In the genomic region with DNA sequence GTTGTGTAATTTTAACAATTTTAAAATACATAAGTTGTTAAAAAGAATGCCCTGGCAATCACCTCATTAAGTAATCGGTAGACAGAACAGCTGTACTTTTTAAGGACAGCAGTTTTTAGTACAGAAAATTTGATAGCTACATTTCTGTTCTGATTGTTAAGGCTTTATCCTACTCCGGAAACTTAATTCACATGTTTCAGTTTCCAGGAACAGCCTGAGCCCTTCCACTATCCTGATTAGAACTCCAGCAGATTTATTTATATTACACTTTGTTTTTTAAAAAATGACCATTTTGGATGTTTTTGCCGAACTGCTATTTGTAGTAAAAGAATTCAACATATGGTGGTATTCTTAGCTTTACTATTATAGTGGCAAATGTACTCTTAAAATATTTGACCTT, we compare ENCODE assay signal across 21 cellular contexts. TPM values are rescaled to one million over a fixed set of nuclear protein-coding genes. Genes with fewer than 3 reads are reported as not detected.
A peak's percentile ranks its signal among the peaks of the same experiment; 100 is the strongest.
DNase-seq lines count a peak whose midpoint lies in the region; ATAC-seq and TF ChIP-seq lines count a peak whose summit lies in the region.
"Had no signal": no experiment of that assay in that cellular context is flagged by ENCODE, and none has a peak within 500 bp of the region (broad histone marks: within the 10 kb centered on the region; RNA-seq: fewer than 3 reads in every experiment).

No MANE protein-coding gene starts in this region.

- 9 to 18% (median 11%) methylated on average over 3 of the region's 3 CpGs for whole genome bisulfite sequencing in psoas muscle, 3 donors

- H3K4me1 ChIP-seq in psoas muscle: peaks cover 42% of the 10 kb centered on the region
- H3K4me1 ChIP-seq: BE2C, prostate gland had no signal

- no peak for DNase-seq in activated T-cell treated with anti-CD3 and anti-CD28 coated beads, Interleukin-2, amount 50 U/mL, for 24 hours
- DNase-seq in activated T-cell treated with anti-CD3 and anti-CD28 coated beads, Interleukin-2, amount 50 U/mL, for 48 hours: no peak
- DNase-seq in T-cell: no peak
- no peak for DNase-seq in glutamatergic neuron
- DNase-seq in psoas muscle: no peak
- no peak for DNase-seq in cerebellum (ENCODE audit: low spot score)
- no peak for DNase-seq in GDM1 (lab: John Stamatoyannopoulos, UW)
- DNase-seq in activated CD8-positive, alpha-beta memory T cell treated with anti-CD3 and anti-CD28 coated beads, Interleukin-2, amount 10 ng/mL, durations not matched to agents 7 days and 5 days: no peak
- DNase-seq: activated effector memory CD4-positive, alpha-beta T cell treated with Interleukin-2 at 50 U/mL for 16 hours; amygdala; BE2C; cerebellar nuclear complex; GOT3; islet precursor cell; NCI-H1092; NCI-H524; stimulated activated CD4-positive, alpha-beta T cell treated with anti-CD3 and anti-CD28 coated beads, Interleukin-4, amount 100 ng/mL, for 4 hours had no signal

- peaks cover 66% of the 10 kb centered on the region for H3K36me3 Mint-ChIP-seq in activated T-cell treated with anti-CD3 and anti-CD28 coated beads, Interleukin-2, amount 50 U/mL, for 24 hours (ENCODE audit: low read depth)
- H3K36me3 Mint-ChIP-seq in T-cell: peaks cover 36% of the 10 kb centered on the region
- H3K36me3 Mint-ChIP-seq in glutamatergic neuron (ENCODE audit: unreplicated experiment): no peaks in the 10 kb centered on the region
- H3K36me3 Mint-ChIP-seq in activated CD8-positive, alpha-beta memory T cell treated with anti-CD3 and anti-CD28 coated beads, Interleukin-2, amount 10 ng/mL, durations not matched to agents 7 days and 5 days: peaks cover 49% of the 10 kb centered on the region

- ATAC-seq in T-cell (replicated peaks in 1 of 4) (no peak), psoas muscle (peak in 1 of 4 donors; percentile 32)
- ATAC-seq in activated CD8-positive, alpha-beta memory T cell treated with anti-CD3 and anti-CD28 coated beads, Interleukin-2, amount 10 ng/mL, durations not matched to agents 7 days and 5 days: no peak

- peak overlapping the region; percentile 38 for H3K27ac ChIP-seq in psoas muscle
- H3K27ac ChIP-seq: KMS-11, prostate gland had no signal

- H3K27ac Mint-ChIP-seq in activated T-cell treated with anti-CD3 and anti-CD28 coated beads, Interleukin-2, amount 50 U/mL, for 24 hours: peak overlapping the region; percentile 52
- no peak overlapping the region for H3K27ac Mint-ChIP-seq in T-cell
- H3K27ac Mint-ChIP-seq in glutamatergic neuron (ENCODE audit: unreplicated experiment): peak overlapping the region; percentile 22
- H3K27ac Mint-ChIP-seq in activated CD8-positive, alpha-beta memory T cell treated with anti-CD3 and anti-CD28 coated beads, Interleukin-2, amount 10 ng/mL, durations not matched to agents 7 days and 5 days: no peak overlapping the region
- H3K27ac Mint-ChIP-seq: T-helper 1 cell treated with Interleukin-12 subunit alpha and Interleukin-12 subunit beta and Interleukin-4 antibody, amounts not matched to agents 30 μg/mL and 1 μg/mL, for 36 hours had no signal

- H3K27me3 ChIP-seq in psoas muscle (ENCODE audit: insufficient read depth in 3 of 3, low read length in 2 of 3): no peaks in the 10 kb centered on the region
- H3K27me3 ChIP-seq: BE2C had no signal

- peaks cover 84% of the 10 kb centered on the region for H3K4me1 Mint-ChIP-seq in activated T-cell treated with anti-CD3 and anti-CD28 coated beads, Interleukin-2, amount 50 U/mL, for 24 hours (ENCODE audit: low read depth)
- H3K4me1 Mint-ChIP-seq in T-cell (peaks cover 84 to 92% (median 91%) of the 10 kb centered on the region in 3 donors), glutamatergic neuron (ENCODE audit: low read depth, unreplicated experiment) (peaks cover 38% of the 10 kb centered on the region)
- H3K4me1 Mint-ChIP-seq in activated CD8-positive, alpha-beta memory T cell treated with anti-CD3 and anti-CD28 coated beads, Interleukin-2, amount 10 ng/mL, durations not matched to agents 7 days and 5 days: peaks cover 63% of the 10 kb centered on the region

- H3K4me3 Mint-ChIP-seq in activated T-cell treated with anti-CD3 and anti-CD28 coated beads, Interleukin-2, amount 50 U/mL, for 24 hours: peak overlapping the region; percentile 6
- peak overlapping the region; percentile 6 to 49 (median 40) for H3K4me3 Mint-ChIP-seq in T-cell
- H3K4me3 Mint-ChIP-seq in glutamatergic neuron (ENCODE audit: unreplicated experiment): no peak overlapping the region
- no peak overlapping the region for H3K4me3 Mint-ChIP-seq in activated CD8-positive, alpha-beta memory T cell treated with anti-CD3 and anti-CD28 coated beads, Interleukin-2, amount 10 ng/mL, durations not matched to agents 7 days and 5 days
- H3K4me3 Mint-ChIP-seq: T-helper 1 cell treated with Interleukin-12 subunit alpha and Interleukin-12 subunit beta and Interleukin-4 antibody, amounts not matched to agents 30 μg/mL and 1 μg/mL, for 36 hours had no signal

- TF ChIP-seq CTCF in glutamatergic neuron (IDR thresholded peaks at IDR 0.05; ENCODE audit: partially characterized antibody, unreplicated experiment) (no peak), psoas muscle (IDR thresholded peaks at IDR 0.05) (no peak)

- intact Hi-C loops in psoas muscle (cut with DNase I): no loop called here

- H3K4me3 ChIP-seq in psoas muscle: no peak overlapping the region
- H3K4me3 ChIP-seq: lung, prostate gland had no signal

- CTCF ChIA-PET in T-cell (lab: Charles Lee): interaction anchor here in 1 of 2 donors (0.5 to 1.8 kb wide), 3 partner anchors 9 to 14 kb away, joined by 6 to 11 read pairs (median 7); a partner anchor contains a TSS
- CTCF ChIA-PET in activated CD8-positive, alpha-beta memory T cell treated with anti-CD3 and anti-CD28 coated beads, Interleukin-2, amount 10 ng/mL, durations not matched to agents 7 days and 5 days (lab: Charles Lee): interaction anchor here (0.8 to 2.0 kb wide), 3 partner anchors 9 to 151 kb away, joined by 3 to 7 read pairs (median 5); a partner anchor contains a TSS

- peaks cover 0 to 4% of the 10 kb centered on the region in 2 donors for H3K36me3 ChIP-seq in psoas muscle (ENCODE audit: insufficient read depth in 1 of 2, low read depth in 1 of 2)
- H3K36me3 ChIP-seq: prostate gland had no signal

- H3K9me3 Mint-ChIP-seq in activated T-cell treated with anti-CD3 and anti-CD28 coated beads, Interleukin-2, amount 50 U/mL, for 24 hours: no peaks in the 10 kb centered on the region
- no peaks in the 10 kb centered on the region for H3K9me3 Mint-ChIP-seq in T-cell
- H3K9me3 Mint-ChIP-seq in glutamatergic neuron (ENCODE audit: unreplicated experiment): no peaks in the 10 kb centered on the region
- no peaks in the 10 kb centered on the region for H3K9me3 Mint-ChIP-seq in activated CD8-positive, alpha-beta memory T cell treated with anti-CD3 and anti-CD28 coated beads, Interleukin-2, amount 10 ng/mL, durations not matched to agents 7 days and 5 days (ENCODE audit: low read depth)
- H3K9me3 Mint-ChIP-seq: T-helper 1 cell treated with Interleukin-12 subunit alpha and Interleukin-12 subunit beta and Interleukin-4 antibody, amounts not matched to agents 30 μg/mL and 1 μg/mL, for 36 hours had no signal

- POLR2A ChIA-PET in T-cell (lab: Charles Lee): interaction anchor here (0.6 to 1.2 kb wide), 6 partner anchors 9 to 247 kb away, joined by 3 to 18 read pairs (median 4); a partner anchor contains a TSS

- no peaks in the 10 kb centered on the region for H3K27me3 Mint-ChIP-seq in activated T-cell treated with anti-CD3 and anti-CD28 coated beads, Interleukin-2, amount 50 U/mL, for 24 hours
- H3K27me3 Mint-ChIP-seq in T-cell: no peaks in the 10 kb centered on the region
- H3K27me3 Mint-ChIP-seq in glutamatergic neuron (ENCODE audit: unreplicated experiment): peaks cover 2% of the 10 kb centered on the region
- no peaks in the 10 kb centered on the region for H3K27me3 Mint-ChIP-seq in activated CD8-positive, alpha-beta memory T cell treated with anti-CD3 and anti-CD28 coated beads, Interleukin-2, amount 10 ng/mL, durations not matched to agents 7 days and 5 days

- no peaks in the 10 kb centered on the region for H3K9me3 ChIP-seq in psoas muscle
- H3K9me3 ChIP-seq: BE2C, prostate gland had no signal

RNA-seq across cellular contexts. Expression of a gene that starts 8.8 kb away (rescaled TPM):
- total RNA-seq in T-cell (100 to 1,000 TPM; 229 to 340 (median 259) TPM), glutamatergic neuron (ENCODE audit: unreplicated experiment) (201 TPM), psoas muscle (10 to 100 TPM; 50.8 to 71.4 (median 65.8) TPM), cerebellum (57.5 TPM)
- polyA plus RNA-seq in psoas muscle: 10 to 100 TPM; 12.7 to 20.4 (median 19.1) TPM
- 100 to 1,000 TPM; 225 to 244 TPM for total RNA-seq in activated CD8-positive, alpha-beta memory T cell treated with anti-CD3 and anti-CD28 coated beads, Interleukin-2, amount 10 ng/mL, durations not matched to agents 7 days and 5 days

Comparison
In these comparisons a context has a peak if more than half of its experiments do, and no peak if none do; other contexts are left out.
1. H3K27ac Mint-ChIP-seq: peak in activated T-cell treated with anti-CD3 and anti-CD28 coated beads, Interleukin-2, amount 50 U/mL, for 24 hours (single experiment) and glutamatergic neuron (single experiment); none in T-cell (0 of 2) and activated CD8-positive, alpha-beta memory T cell treated with anti-CD3 and anti-CD28 coated beads, Interleukin-2, amount 10 ng/mL, durations not matched to agents 7 days and 5 days (single experiment).
2. H3K4me3 Mint-ChIP-seq: peak in activated T-cell treated with anti-CD3 and anti-CD28 coated beads, Interleukin-2, amount 50 U/mL, for 24 hours (single experiment) and T-cell (3 of 3); none in glutamatergic neuron (single experiment) and activated CD8-positive, alpha-beta memory T cell treated with anti-CD3 and anti-CD28 coated beads, Interleukin-2, amount 10 ng/mL, durations not matched to agents 7 days and 5 days (single experiment).